ENCODE assay signal across 23 cellular contexts in genomic region chr5:83484294-83484693, GRCh38. TPM values are rescaled to one million over a fixed set of nuclear protein-coding genes. Genes with fewer than 3 reads are reported as not detected.
"Had no signal": no experiment of that assay in that cellular context is flagged by ENCODE, and none has a peak within 500 bp of the region (broad histone marks: within the 10 kb centered on the region; RNA-seq: fewer than 3 reads in every experiment).

No MANE protein-coding gene starts in this region.

- H3K9me3 ChIP-seq: SJSA1 had no signal

- DNase-seq: Karpas-422, KG1, MG63, NCI-H1092, NCI-H1105 treated with DMSO at 0.1 percent for 48 hours, NCI-H1417 treated with DMSO at 0.1 percent for 48 hours, NCI-H146, NCI-H1694 treated with DMSO at 0.1 percent for 48 hours, NCI-H1930, NCI-H2081, NCI-H2107, NCI-H2227 treated with DMSO at 0.1 percent for 48 hours, NCI-H510A, NCI-H524 treated with DMSO at 0.1 percent for 48 hours, NCI-H69, NCI-H774, Right ventricle myocardium superior, RPMI8226, SIG-M5 had no signal

- FAIRE-seq: RCC 7860 had no signal

- H3K27me3 ChIP-seq: MG63, SJSA1 had no signal

- H3K4me3 ChIP-seq: MG63, SJSA1, SK-N-MC had no signal

- H3K27ac ChIP-seq: SJSA1, SK-N-MC had no signal

RNA-seq across cellular contexts. Expression of gene VCAN, which starts 12.8 kb away (rescaled TPM):
- total RNA-seq: HT-29 had no signal
